13 cellular contexts compared by ENCODE assay signal in genomic region chr7:88151119-88151790, GRCh38.
A peak's percentile ranks its signal among the peaks of the same experiment; 100 is the strongest.
DNase-seq lines count a peak whose midpoint lies in the region; FAIRE-seq and TF ChIP-seq lines count a peak whose summit lies in the region.
"Had no signal": no experiment of that assay in that cellular context is flagged by ENCODE, and none has a peak within 500 bp of the region (broad histone marks: within the 10 kb centered on the region; RNA-seq: fewer than 3 reads in every experiment).

No MANE protein-coding gene starts in this region.

- 62% methylated on average over 7 of the region's 7 CpGs for WGBS in hepatocyte (ENCODE audit: low lambda C conversion rate, missing lambda C conversion rate)

- peak overlapping the region; percentile 36 for H3K4me2 ChIP-seq in hepatocyte
- H3K4me2 ChIP-seq: A549, GM23338 had no signal

- H3K4me3 ChIP-seq in hepatocyte, result no peak overlapping the region
- H3K4me3 ChIP-seq: A549, GM23338 had no signal

- H3K9me2 ChIP-seq in hepatocyte (replicated peaks; ENCODE audit: insufficient read depth), result no peaks in the 10 kb centered on the region

- FAIRE-seq in GM12892 (lab: Jason Lieb, UNC), result peak; percentile 5
- FAIRE-seq: A549, GM18507 had no signal

- TF ChIP-seq CTCF in hepatocyte (IDR thresholded peaks at IDR 0.05; ENCODE audit: poor library complexity), result no peak

- no peaks in the 10 kb centered on the region for H3K79me2 ChIP-seq in hepatocyte

- no peak for TF ChIP-seq POLR2A in GM12892 (IDR thresholded peaks at IDR 0.05; ENCODE audit: low read depth, low read length)

- no peaks in the 10 kb centered on the region for H3K9me3 ChIP-seq in hepatocyte (ENCODE audit: low read depth)
- H3K9me3 ChIP-seq: A549, Caco-2 had no signal

- no peaks in the 10 kb centered on the region for H4K20me1 ChIP-seq in hepatocyte (ENCODE audit: insufficient read depth, poor library complexity, severe bottlenecking)

- no peak for DNase-seq in GM12892 (ENCODE audit: insufficient read length)
- DNase-seq in NCI-H526 treated with DMSO at 0.1 percent for 48 hours (lab: John Stamatoyannopoulos, UW), result peak; percentile 89
- no peak for DNase-seq in hepatocyte (ENCODE audit: low spot score)
- no peak for DNase-seq in NCI-H1092 treated with DMSO at 0.1 percent for 48 hours (lab: John Stamatoyannopoulos, UW)
- no peak for DNase-seq in NCI-H524 treated with DMSO at 0.1 percent for 48 hours (lab: John Stamatoyannopoulos, UW)
- no peak for DNase-seq in DMS114 treated with DMSO at 0.1 percent for 48 hours (lab: John Stamatoyannopoulos, UW; ENCODE audit: unreplicated experiment)
- DNase-seq: Caco-2; CD8-positive, alpha-beta T cell; DMS53; H9 had no signal

- no peak overlapping the region for H2AFZ ChIP-seq in hepatocyte
- H2AFZ ChIP-seq: GM23338 had no signal

- peak overlapping the region; percentile 39 for H3K27ac ChIP-seq in hepatocyte
- H3K27ac ChIP-seq: A549 had no signal

- no peaks in the 10 kb centered on the region for H3K36me3 ChIP-seq in hepatocyte (replicated peaks; ENCODE audit: insufficient read depth, low read depth)

- H3K27me3 ChIP-seq in hepatocyte, result no peaks in the 10 kb centered on the region

- H3K4me1 ChIP-seq in hepatocyte (ENCODE audit: insufficient read depth), result peaks cover 7% of the 10 kb centered on the region
- H3K4me1 ChIP-seq: A549 had no signal
